Comparison of ENCODE assay signal across 8 cellular contexts in genomic region chr6:24720604-24721460, GRCh38. TPM values are rescaled to one million over a fixed set of nuclear protein-coding genes. Genes with fewer than 3 reads are reported as not detected.
DNase-seq lines count a peak whose midpoint lies in the region; ATAC-seq and TF ChIP-seq lines count a peak whose summit lies in the region.

No MANE protein-coding gene starts in this region.

- H3K4me3 ChIP-seq in lower lobe of right lung: peak overlapping the region; percentile 87

- DNase-seq in COLO668 (lab: John Stamatoyannopoulos, UW; ENCODE audit: unreplicated experiment): peak; percentile 97
- DNase-seq in GM20000 (ENCODE audit: low spot score): peak; percentile 96
- peak; percentile 99 for DNase-seq in HS-5 (ENCODE audit: low read depth)
- DNase-seq in NK-92 (lab: John Stamatoyannopoulos, UW; ENCODE audit: unreplicated experiment): peak; percentile 98
- DNase-seq in activated CD8-positive, alpha-beta memory T cell treated with anti-CD3 and anti-CD28 coated beads for 24 hours: peak; percentile 99
- peak; percentile 100 for DNase-seq in effector CD4-positive, alpha-beta T cell
- DNase-seq in lower lobe of right lung: peak; percentile 100
- DNase-seq in stimulated activated CD4-positive, alpha-beta T cell treated with anti-CD3 and anti-CD28 coated beads, TNF-alpha, amount 100 ng/mL, for 1 hour (ENCODE audit: low read depth in 3 of 3, low spot score in 1 of 3): peak; percentile 99

- peaks cover 28% of the 10 kb centered on the region for H3K4me1 ChIP-seq in lower lobe of right lung

- peak overlapping the region; percentile 99 for H3K27ac ChIP-seq in lower lobe of right lung

- H3K36me3 ChIP-seq in lower lobe of right lung: peaks cover 11% of the 10 kb centered on the region

- H3K27me3 ChIP-seq in lower lobe of right lung (ENCODE audit: low read depth): no peaks in the 10 kb centered on the region

- intact Hi-C loops in lower lobe of right lung (cut with DNase I): no loop called here

- no peak for TF ChIP-seq CTCF in GM20000 (IDR thresholded peaks at IDR 0.05; ENCODE audit: extremely low read depth, missing control alignments)
- no peak for TF ChIP-seq CTCF in lower lobe of right lung (IDR thresholded peaks at IDR 0.05)

- ATAC-seq in lower lobe of right lung: peak; percentile 94 to 96

- no peaks in the 10 kb centered on the region for H3K9me3 ChIP-seq in lower lobe of right lung

RNA-seq across cellular contexts. Expression of gene C6orf62, which starts 1.9 kb away (rescaled TPM):
- 123 TPM for total RNA-seq in lower lobe of right lung

RNA-seq across cellular contexts. Expression of gene GMNN, which starts 53.9 kb away (rescaled TPM):
- total RNA-seq in lower lobe of right lung: 11.1 TPM

RNA-seq across cellular contexts. Expression of gene ACOT13, which starts 54.0 kb away (rescaled TPM):
- total RNA-seq in lower lobe of right lung: 24.6 TPM

RNA-seq across cellular contexts. Expression of gene TDP2, which starts 54.1 kb away (rescaled TPM):
- total RNA-seq in lower lobe of right lung: 43.6 TPM

Comparison
In these comparisons a context has a peak if more than half of its experiments do, and no peak if none do; other contexts are left out.
1. Peak in every context shown above with its lines: DNase-seq, ATAC-seq, H3K4me3 ChIP-seq and H3K27ac ChIP-seq.